In genomic region chr1:3649342-3650247, GRCh38 we compare ENCODE assay signal across 8 cellular contexts. TPM values are rescaled to one million over a fixed set of nuclear protein-coding genes. Genes with fewer than 3 reads are reported as not detected.
DNase-seq lines count a peak whose midpoint lies in the region; ATAC-seq and TF ChIP-seq lines count a peak whose summit lies in the region.

TSS of gene WRAP73 (minus strand) at chr1:3650103. CDS start at chr1:3649999, 104 bp downstream.

- H3K27me3 ChIP-seq in OCI-LY3 (ENCODE audit: low read depth, low read length) (peaks cover 6% of the 10 kb centered on the region; the same call in 1 of the 2 replicates), mononuclear cell (ENCODE audit: insufficient read depth, low read length) (peaks cover 38% of the 10 kb centered on the region)

- peak; percentile 80 for ATAC-seq in GM21360 (IDR thresholded peaks at IDR 0.05; ENCODE audit: unreplicated experiment)

- peak within 1 kb of the TSS; percentile 99 for H3K4me3 ChIP-seq in OCI-LY3 (ENCODE audit: low read length)
- peak within 1 kb of the TSS; percentile 71 for H3K4me3 ChIP-seq in epithelial cell of esophagus (ENCODE audit: low read length)
- peak within 1 kb of the TSS; percentile 65 for H3K4me3 ChIP-seq in mononuclear cell (ENCODE audit: low read length)

- H3K9ac ChIP-seq in OCI-LY3 (ENCODE audit: low read length), result peak within 1 kb of the TSS; percentile 86

- H3K79me2 ChIP-seq in OCI-LY3 (ENCODE audit: low read length), result peaks cover 9% of the 10 kb centered on the region

- H4K20me1 ChIP-seq in OCI-LY3 (ENCODE audit: insufficient read depth, low read length), result no peaks in the 10 kb centered on the region

- no peaks in the 10 kb centered on the region for H3K9me3 ChIP-seq in OCI-LY3 (ENCODE audit: insufficient read depth, low read length)
- no peaks in the 10 kb centered on the region for H3K9me3 ChIP-seq in mononuclear cell (ENCODE audit: low read depth, low read length)

- in situ Hi-C loops in Caki2 (cut with HindIII; ENCODE audit: low pct_unique_long_range_greater_than_20kb, low sequenced_read_pairs), result loop anchor here (25.0 kb wide), 1 partner anchor 112 kb away; no protein-coding TSS in a partner anchor

- peaks cover 26% of the 10 kb centered on the region for H3K36me3 ChIP-seq in OCI-LY3 (replicated peaks; ENCODE audit: low read depth, low read length)

- peaks cover 17% of the 10 kb centered on the region for H3K4me1 ChIP-seq in OCI-LY3 (ENCODE audit: low read length)
- peaks cover 39% of the 10 kb centered on the region for H3K4me1 ChIP-seq in mononuclear cell (ENCODE audit: insufficient read depth, low read length)

- H2AFZ ChIP-seq in OCI-LY3 (ENCODE audit: low read depth, low read length), result peak within 1 kb of the TSS; percentile 63; the same call in 1 of the 2 replicates

- no peak within 1 kb of the TSS for H3K27ac ChIP-seq in OCI-LY3 (ENCODE audit: low read length)

- TF ChIP-seq CTCF in OCI-LY3 (IDR thresholded peaks at IDR 0.05; ENCODE audit: low read depth, low read length) (peak; percentile 39), epithelial cell of esophagus (IDR thresholded peaks at IDR 0.05; ENCODE audit: insufficient read depth, low read depth, low read length, missing control alignments) (no peak)

- H3K4me2 ChIP-seq in OCI-LY3 (ENCODE audit: low read length), result peak within 1 kb of the TSS; percentile 87

- DNase-seq in Caki2 (ENCODE audit: low read depth), result peak; percentile 77
- peak; percentile 89 for DNase-seq in HT1080 (ENCODE audit: low read depth)
- DNase-seq in activated CD8-positive, alpha-beta memory T cell treated with anti-CD3 and anti-CD28 coated beads, Interleukin-2, amount 50 U/mL, for 48 hours, result peak; percentile 91
- peak; percentile 91 for DNase-seq in epithelial cell of esophagus (ENCODE audit: low read depth)
- peak; percentile 78 to 87 for DNase-seq in stimulated activated CD8-positive, alpha-beta memory T cell treated with anti-CD3 and anti-CD28 coated beads, Interleukin-2, amount 100 ng/mL, for 48 hours (ENCODE audit: low read depth in 2 of 2)

RNA-seq across cellular contexts. Expression of gene WRAP73, which starts in this region (rescaled TPM):
- total RNA-seq in Caki2 (2014; rRNA removed; shearing (Covaris generic); ENCODE audit: low replicate concordance), result 41.1 and 41.2 TPM in 2 replicates
- 57.7 and 64.5 TPM in 2 replicates for total RNA-seq in HT1080 (2014; rRNA removed; shearing (Covaris generic))
- polyA plus RNA-seq in HT1080 (2015; cell fraction: cytosol; rRNA removed), result 42.0 and 46.8 TPM in 2 replicates
- 92.0 and 95.0 TPM in 2 replicates for polyA plus RNA-seq in HT1080 (2015; cell fraction: nucleus; rRNA removed)
- total RNA-seq in mononuclear cell, result 8.8 TPM
